Comparison of ENCODE assay signal across 1 cellular context in genomic region chr7:99193527-99194214, GRCh38.
TF ChIP-seq lines count a peak whose summit lies in the region.

No MANE protein-coding gene starts in this region.

TF ChIP-seq in HepG2, 621 proteins besides CTCF, POLR2A, EP300 and RAD21:
- peak; percentile 64 to 75 for TF ChIP-seq MAFK (conservative IDR thresholded peaks at IDR 0.05 in 1 of 2, IDR thresholded peaks at IDR 0.05 in 1 of 2; ENCODE audit: low read length in 2 of 2)
- peak; percentile 68 for TF ChIP-seq MAFF (IDR thresholded peaks at IDR 0.05; ENCODE audit: low read depth, low read length)
- TF ChIP-seq ZFY (CRISPR knock-in tag; IDR thresholded peaks at IDR 0.05): no peak
